Comparison of ENCODE assay signal across 15 cellular contexts in the genomic region with DNA sequence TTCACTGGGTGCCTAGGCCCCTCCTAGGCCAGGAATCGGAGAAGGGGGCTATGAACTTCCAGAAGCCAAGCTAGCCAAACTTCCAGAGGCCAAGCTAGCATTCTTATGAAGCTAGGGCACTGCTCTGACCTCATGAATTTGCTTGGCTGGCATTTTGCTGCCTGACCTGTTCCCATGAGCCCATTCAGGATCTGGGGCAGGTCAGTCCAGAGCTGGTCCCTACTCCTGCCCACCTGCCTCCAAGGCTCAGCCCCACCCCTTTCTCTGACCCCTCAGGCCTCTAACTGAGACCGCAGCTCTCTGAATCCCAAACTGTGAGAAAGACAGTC. TPM values are rescaled to one million over a fixed set of nuclear protein-coding genes. Genes with fewer than 3 reads are reported as not detected.
DNase-seq lines count a peak whose midpoint lies in the region; ATAC-seq lines count a peak whose summit lies in the region.
"Had no signal": no experiment of that assay in that cellular context is flagged by ENCODE, and none has a peak within 500 bp of the region (broad histone marks: within the 10 kb centered on the region; RNA-seq: fewer than 3 reads in every experiment).

No MANE protein-coding gene starts in this region.

- peak overlapping the region; percentile 22 to 41 for H2BK12ac ChIP-seq in mesenchymal stem cell (ENCODE audit: low read length in 2 of 2)

- H3K18ac ChIP-seq in mesenchymal stem cell (ENCODE audit: low read depth in 1 of 2, low read length in 2 of 2) = no peak overlapping the region

- H2BK120ac ChIP-seq in mesenchymal stem cell (ENCODE audit: low read depth, low read length) = no peak overlapping the region

- peak overlapping the region in 5 of 11 experiments; percentile 1 to 100 (median 44); a peak in 5 of 22 replicates for H3K27ac ChIP-seq in BLaER1 treated with 17β-estradiol and CSF1 and Interleukin-3, amounts not matched to agents 10 nM and 100 nM
- no peak overlapping the region for H3K27ac ChIP-seq in CD4-positive, alpha-beta memory T cell (ENCODE audit: low read depth, low read length)
- no peak overlapping the region for H3K27ac ChIP-seq in mesenchymal stem cell (ENCODE audit: low read length, poor library complexity, severe bottlenecking)
- H3K27ac ChIP-seq: parathyroid adenoma, thoracic aorta had no signal

- peak overlapping the region in 2 of 8 donors; percentile 32 to 67 for H3K4me3 Mint-ChIP-seq in CD4-positive, alpha-beta memory T cell
- no peak overlapping the region for H3K4me3 Mint-ChIP-seq in activated T-helper 1 cell treated with anti-CD3 and anti-CD28 coated beads, Interleukin-12 subunit alpha, Interleukin-12 subunit beta, Interleukin-2, Interleukin-4 antibody, amounts not matched to agents 30 ng/mL and 10 ng/mL and 1 ng/mL, durations not matched to agents 14 hours and 24 hours and 36 hours

- peak overlapping the region in 7 of 11 experiments; percentile 29 to 100 (median 79); a peak in 7 of 22 replicates for H3K4me2 ChIP-seq in BLaER1 treated with 17β-estradiol and CSF1 and Interleukin-3, amounts not matched to agents 10 nM and 100 nM
- H3K4me2 ChIP-seq in mesenchymal stem cell (ENCODE audit: low read length, poor library complexity, severe bottlenecking) = no peak overlapping the region

- peak overlapping the region; percentile 28 for H4K91ac ChIP-seq in mesenchymal stem cell (ENCODE audit: low read length)

- no peak for DNase-seq in CD4-positive, alpha-beta memory T cell
- no peak for DNase-seq in activated T-helper 1 cell treated with anti-CD3 and anti-CD28 coated beads, Interleukin-12 subunit alpha, Interleukin-12 subunit beta, Interleukin-2, Interleukin-4 antibody, amounts not matched to agents 30 ng/mL and 10 ng/mL and 1 ng/mL, durations not matched to agents 14 hours and 24 hours and 36 hours (ENCODE audit: low spot score)
- DNase-seq in mesenchymal stem cell (no peak), NCI-H187 (lab: John Stamatoyannopoulos, UW) (no peak), hypothalamus (lab: John Stamatoyannopoulos, UW) (no peak)
- DNase-seq: DMS79; NCI-H1105; NCI-H748 treated with DMSO at 0.1 percent for 48 hours; PC-3; stimulated activated CD4-positive, alpha-beta T cell treated with anti-CD3 and anti-CD28 coated beads, Interleukin-4, amount 100 ng/mL, for 1 hour had no signal

- peaks cover 48 to 62% (median 56%) of the 10 kb centered on the region in 10 experiments for H3K4me1 ChIP-seq in BLaER1 treated with 17β-estradiol and CSF1 and Interleukin-3, amounts not matched to agents 10 nM and 100 nM
- peaks cover 43% of the 10 kb centered on the region for H3K4me1 ChIP-seq in CD4-positive, alpha-beta memory T cell (ENCODE audit: insufficient read depth, low read length)
- peaks cover 37% of the 10 kb centered on the region for H3K4me1 ChIP-seq in mesenchymal stem cell (ENCODE audit: control insufficient read depth, insufficient read depth, low read depth, low read length)

- intact Hi-C loops in CD4-positive, alpha-beta memory T cell (cut with micrococcal nuclease) = no loop called here
- intact Hi-C loops in activated T-helper 1 cell treated with anti-CD3 and anti-CD28 coated beads, Interleukin-12 subunit alpha, Interleukin-12 subunit beta, Interleukin-2, Interleukin-4 antibody, amounts not matched to agents 30 ng/mL and 10 ng/mL and 1 ng/mL, durations not matched to agents 14 hours and 24 hours and 36 hours (cut with micrococcal nuclease) = loop anchor here (5.0 kb wide), 1 partner anchor 279 kb away; the partner anchor contains the start of gene ZMIZ1

- H3K4ac ChIP-seq in mesenchymal stem cell (ENCODE audit: low read depth in 1 of 2, low read length in 2 of 2) = peak overlapping the region in 1 of 2 experiments; percentile 36

- no peak overlapping the region for H4K8ac ChIP-seq in mesenchymal stem cell (ENCODE audit: low read length)

- H3K9ac ChIP-seq in BLaER1 treated with 17β-estradiol and CSF1 and Interleukin-3, amounts not matched to agents 10 nM and 100 nM = peak overlapping the region in 4 of 11 experiments; percentile 11 to 100 (median 34); a peak in 4 of 22 replicates
- no peak overlapping the region for H3K9ac ChIP-seq in mesenchymal stem cell (ENCODE audit: low read length)
- H3K9ac ChIP-seq: parathyroid adenoma had no signal

- H3K27me3 ChIP-seq in BLaER1 treated with 17β-estradiol and CSF1 and Interleukin-3, amounts not matched to agents 10 nM and 100 nM = no peaks in the 10 kb centered on the region
- H3K27me3 ChIP-seq in CD4-positive, alpha-beta memory T cell (ENCODE audit: insufficient read depth, low read length) = no peaks in the 10 kb centered on the region
- H3K27me3 ChIP-seq in mesenchymal stem cell (ENCODE audit: control insufficient read depth in 1 of 2, insufficient read depth in 1 of 2, low read length in 2 of 2) = no peaks in the 10 kb centered on the region

- H2BK15ac ChIP-seq in mesenchymal stem cell (ENCODE audit: low read depth, poor library complexity, severe bottlenecking) = no peak overlapping the region

- H3K4me1 Mint-ChIP-seq in CD4-positive, alpha-beta memory T cell = peaks cover 13 to 32% (median 24%) of the 10 kb centered on the region in 4 donors
- peaks cover 73% of the 10 kb centered on the region for H3K4me1 Mint-ChIP-seq in activated T-helper 1 cell treated with anti-CD3 and anti-CD28 coated beads, Interleukin-12 subunit alpha, Interleukin-12 subunit beta, Interleukin-2, Interleukin-4 antibody, amounts not matched to agents 30 ng/mL and 10 ng/mL and 1 ng/mL, durations not matched to agents 14 hours and 24 hours and 36 hours (ENCODE audit: low read depth)

- H4K20me1 ChIP-seq in BLaER1 treated with 17β-estradiol and CSF1 and Interleukin-3, amounts not matched to agents 10 nM and 100 nM = peaks cover 26 to 41% (median 30%) of the 10 kb centered on the region in 11 experiments; a peak in 21 of 22 replicates

- no peak overlapping the region for H3K4me3 ChIP-seq in BLaER1 treated with 17β-estradiol and CSF1 and Interleukin-3, amounts not matched to agents 10 nM and 100 nM
- H3K4me3 ChIP-seq in CD4-positive, alpha-beta memory T cell (ENCODE audit: low read length in 2 of 2) = no peak overlapping the region
- H3K4me3 ChIP-seq in mesenchymal stem cell (ENCODE audit: insufficient read depth in 1 of 2, low read depth in 1 of 2, low read length in 2 of 2) = no peak overlapping the region
- H3K4me3 ChIP-seq: thoracic aorta had no signal

- H2BK5ac ChIP-seq in mesenchymal stem cell (ENCODE audit: low read depth, low read length, poor library complexity, severe bottlenecking) = no peak overlapping the region

- H3K9me3 Mint-ChIP-seq in CD4-positive, alpha-beta memory T cell = no peaks in the 10 kb centered on the region
- H3K9me3 Mint-ChIP-seq in activated T-helper 1 cell treated with anti-CD3 and anti-CD28 coated beads, Interleukin-12 subunit alpha, Interleukin-12 subunit beta, Interleukin-2, Interleukin-4 antibody, amounts not matched to agents 30 ng/mL and 10 ng/mL and 1 ng/mL, durations not matched to agents 14 hours and 24 hours and 36 hours = no peaks in the 10 kb centered on the region
- H3K9me3 Mint-ChIP-seq: activated T-helper 17 cell treated with anti-CD3 and anti-CD28 coated beads, Interleukin-2, amount 50 U/mL, for 72 hours had no signal

- peaks cover 23% of the 10 kb centered on the region for H3K79me1 ChIP-seq in mesenchymal stem cell (replicated peaks; ENCODE audit: low read length, poor library complexity, severe bottlenecking)

- H3K14ac ChIP-seq in mesenchymal stem cell (ENCODE audit: low read length in 2 of 2) = no peak overlapping the region

- WGBS in mesenchymal stem cell = 94% methylated on average over 2 of the region's 2 CpGs

- H3K36me3 Mint-ChIP-seq in CD4-positive, alpha-beta memory T cell = peaks cover 12 to 19% of the 10 kb centered on the region in 2 donors
- peaks cover 23% of the 10 kb centered on the region for H3K36me3 Mint-ChIP-seq in activated T-helper 1 cell treated with anti-CD3 and anti-CD28 coated beads, Interleukin-12 subunit alpha, Interleukin-12 subunit beta, Interleukin-2, Interleukin-4 antibody, amounts not matched to agents 30 ng/mL and 10 ng/mL and 1 ng/mL, durations not matched to agents 14 hours and 24 hours and 36 hours (ENCODE audit: low read depth)

- H3K23ac ChIP-seq in mesenchymal stem cell (ENCODE audit: low read length in 2 of 2) = no peak overlapping the region

- POLR2A ChIA-PET in CD4-positive, alpha-beta memory T cell (lab: Charles Lee; ENCODE audit: partially characterized antibody) = interaction anchor here (1.2 to 7.0 kb wide), 7 partner anchors 15 to 60 kb away, joined by 3 to 80 read pairs (median 7); no protein-coding TSS in a partner anchor

- H2AK5ac ChIP-seq in mesenchymal stem cell (ENCODE audit: low read length, severe bottlenecking) = no peak overlapping the region

- CTCF ChIA-PET in CD4-positive, alpha-beta memory T cell (lab: Charles Lee; ENCODE audit: partially characterized antibody) = interaction anchor here (1.2 to 5.6 kb wide), 10 partner anchors 9 to 841 kb away, joined by 3 to 57 read pairs (median 16); no protein-coding TSS in a partner anchor

- H3K27ac Mint-ChIP-seq in CD4-positive, alpha-beta memory T cell = peak overlapping the region in 4 of 7 donors; percentile 31 to 74 (median 58)
- peak overlapping the region; percentile 7 for H3K27ac Mint-ChIP-seq in activated T-helper 1 cell treated with anti-CD3 and anti-CD28 coated beads, Interleukin-12 subunit alpha, Interleukin-12 subunit beta, Interleukin-2, Interleukin-4 antibody, amounts not matched to agents 30 ng/mL and 10 ng/mL and 1 ng/mL, durations not matched to agents 14 hours and 24 hours and 36 hours

- no peak overlapping the region for H2AFZ ChIP-seq in mesenchymal stem cell (ENCODE audit: low read depth, low read length)
- H2AFZ ChIP-seq: parathyroid adenoma had no signal

- H3K27me3 Mint-ChIP-seq in CD4-positive, alpha-beta memory T cell = no peaks in the 10 kb centered on the region
- H3K27me3 Mint-ChIP-seq in activated T-helper 1 cell treated with anti-CD3 and anti-CD28 coated beads, Interleukin-12 subunit alpha, Interleukin-12 subunit beta, Interleukin-2, Interleukin-4 antibody, amounts not matched to agents 30 ng/mL and 10 ng/mL and 1 ng/mL, durations not matched to agents 14 hours and 24 hours and 36 hours (ENCODE audit: insufficient read depth) = no peaks in the 10 kb centered on the region
- H3K27me3 Mint-ChIP-seq: activated T-helper 17 cell treated with anti-CD3 and anti-CD28 coated beads, Interleukin-2, amount 50 U/mL, for 72 hours had no signal

- ATAC-seq in HG02870 (IDR thresholded peaks at IDR 0.05; ENCODE audit: unreplicated experiment) = no peak
- ATAC-seq: activated T-helper 17 cell treated with anti-CD3 and anti-CD28 coated beads, Interleukin-2, amount 50 U/mL, for 72 hours; PC-3 had no signal

- peaks cover 23 to 28% (median 26%) of the 10 kb centered on the region in 11 experiments for H3K36me3 ChIP-seq in BLaER1 treated with 17β-estradiol and CSF1 and Interleukin-3, amounts not matched to agents 10 nM and 100 nM
- peaks cover 26% of the 10 kb centered on the region for H3K36me3 ChIP-seq in CD4-positive, alpha-beta memory T cell (ENCODE audit: insufficient read depth, low read length)
- H3K36me3 ChIP-seq in mesenchymal stem cell (ENCODE audit: control insufficient read depth in 1 of 2, insufficient read depth in 2 of 2, low read depth in 1 of 2, low read length in 2 of 2) = peaks cover 23 to 24% of the 10 kb centered on the region in 2 experiments
- H3K36me3 ChIP-seq: thoracic aorta had no signal

- H3K9me3 ChIP-seq in BLaER1 treated with 17β-estradiol and CSF1 and Interleukin-3, amounts not matched to agents 10 nM and 100 nM (replicated peaks in 1 of 11) = no peaks in the 10 kb centered on the region
- no peaks in the 10 kb centered on the region for H3K9me3 ChIP-seq in CD4-positive, alpha-beta memory T cell (ENCODE audit: control insufficient read depth in 1 of 2, low read length in 2 of 2)
- no peaks in the 10 kb centered on the region for H3K9me3 ChIP-seq in mesenchymal stem cell (ENCODE audit: control insufficient read depth, low read length)
- H3K9me3 ChIP-seq: thoracic aorta had no signal

RNA-seq across cellular contexts. Expression of gene PPIF, which starts 1.3 kb away (rescaled TPM):
- total RNA-seq in CD4-positive, alpha-beta memory T cell = 10 to 100 TPM; 26.3 to 33.7 TPM
- 10 to 100 TPM; 10.6 to 13.1 TPM for polyA plus RNA-seq in CD4-positive, alpha-beta memory T cell
- total RNA-seq in activated T-helper 1 cell treated with anti-CD3 and anti-CD28 coated beads, Interleukin-12 subunit alpha, Interleukin-12 subunit beta, Interleukin-2, Interleukin-4 antibody, amounts not matched to agents 30 ng/mL and 10 ng/mL and 1 ng/mL, durations not matched to agents 14 hours and 24 hours and 36 hours = 155 and 157 TPM in 2 replicates
- 49.4 TPM for polyA plus RNA-seq in mesenchymal stem cell (2013, experiment 1 of 2)
- 50.7 TPM for polyA plus RNA-seq in mesenchymal stem cell (2013, experiment 2 of 2)
